In genomic region chr17:48002920-48003685, GRCh38 we compare ENCODE assay signal across 10 cellular contexts. TPM values are rescaled to one million over a fixed set of nuclear protein-coding genes. Genes with fewer than 3 reads are reported as not detected.
A peak's percentile ranks its signal among the peaks of the same experiment; 100 is the strongest.
DNase-seq lines count a peak whose midpoint lies in the region; ATAC-seq and TF ChIP-seq lines count a peak whose summit lies in the region.
"Had no signal": no experiment of that assay in that cellular context is flagged by ENCODE, and none has a peak within 500 bp of the region (broad histone marks: within the 10 kb centered on the region; RNA-seq: fewer than 3 reads in every experiment).

No MANE protein-coding gene starts in this region.

- no peak overlapping the region for H3K27ac Mint-ChIP-seq in Caco-2 (ENCODE audit: unreplicated experiment)

- H3K4me3 ChIP-seq in H7 (ENCODE audit: insufficient read depth, low read depth, low read length): no peak overlapping the region
- H3K4me3 ChIP-seq in Caco-2 (ENCODE audit: low read depth, low read length): no peak overlapping the region

- ATAC-seq in GM21529 (IDR thresholded peaks at IDR 0.05; ENCODE audit: unreplicated experiment) (no peak), HG02798 (IDR thresholded peaks at IDR 0.05; ENCODE audit: poor library complexity, unreplicated experiment) (no peak)
- ATAC-seq: naive thymus-derived CD8-positive, alpha-beta T cell had no signal

- no peaks in the 10 kb centered on the region for H3K27me3 ChIP-seq in H7 (ENCODE audit: control insufficient read depth, insufficient read depth, low read length)
- H3K27me3 ChIP-seq in Caco-2 (replicated peaks; ENCODE audit: control insufficient read depth, insufficient read depth, low read length): no peaks in the 10 kb centered on the region

- H3K4me3 Mint-ChIP-seq in Caco-2 (ENCODE audit: unreplicated experiment): no peak overlapping the region
- H3K4me3 Mint-ChIP-seq: naive thymus-derived CD8-positive, alpha-beta T cell had no signal

- CTCF ChIA-PET in Caco-2 (lab: Charles Lee): interaction anchor here (0.9 to 1.6 kb wide), 4 partner anchors 10 to 52 kb away, joined by 3 to 5 read pairs (median 4); no protein-coding TSS in a partner anchor

- no peak for TF ChIP-seq CTCF in Caco-2 (IDR thresholded peaks at IDR 0.05; ENCODE audit: insufficient read depth in 1 of 2, low read depth in 1 of 2, low read length in 1 of 2, severe bottlenecking in 1 of 2, unreplicated experiment in 1 of 2)

- H3K9me3 Mint-ChIP-seq in Caco-2 (ENCODE audit: unreplicated experiment): no peaks in the 10 kb centered on the region
- H3K9me3 Mint-ChIP-seq: naive thymus-derived CD8-positive, alpha-beta T cell had no signal

- H3K36me3 Mint-ChIP-seq in Caco-2 (ENCODE audit: insufficient read depth, unreplicated experiment): no peaks in the 10 kb centered on the region
- H3K36me3 Mint-ChIP-seq: naive thymus-derived CD8-positive, alpha-beta T cell had no signal

- peaks cover 11% of the 10 kb centered on the region for H3K4me1 Mint-ChIP-seq in Caco-2 (ENCODE audit: low read depth, unreplicated experiment)

- DNase-seq in H7 (peak; percentile 80), NCI-H446 treated with DMSO at 0.1 percent for 48 hours (lab: John Stamatoyannopoulos, UW) (peak; percentile 86), ecto neural progenitor cell (ENCODE audit: low spot score) (peak; percentile 77), posterior vena cava (ENCODE audit: low spot score) (peak; percentile 69), Caco-2 (no peak), activated gamma-delta T cell treated with Interleukin-2 at 50 U/mL for 16 hours (no peak)
- DNase-seq: naive thymus-derived CD8-positive, alpha-beta T cell had no signal

- no peaks in the 10 kb centered on the region for H3K9me3 ChIP-seq in Caco-2

- peaks cover 9% of the 10 kb centered on the region for H3K4me1 ChIP-seq in Caco-2

- no peaks in the 10 kb centered on the region for H3K27me3 Mint-ChIP-seq in Caco-2 (ENCODE audit: insufficient read depth, unreplicated experiment)

- intact Hi-C loops in posterior vena cava (cut with DNase I): no loop called here
- intact Hi-C loops in Caco-2 (cut with micrococcal nuclease; ENCODE audit: unreplicated experiment): no loop called here

- POLR2A ChIA-PET in Caco-2 (lab: Charles Lee): interaction anchor here (0.8 kb wide), 1 partner anchor 32 kb away, joined by 3 read pairs; the partner anchor contains the start of gene CDK5RAP3

- no TSS peak for BruUV-seq in Caco-2 (replicated peaks; lab: Mats Ljungman, UMichigan)

- no peaks in the 10 kb centered on the region for H3K36me3 ChIP-seq in H7 (replicated peaks; ENCODE audit: control insufficient read depth, insufficient read depth, low read length)
- no peaks in the 10 kb centered on the region for H3K36me3 ChIP-seq in Caco-2 (ENCODE audit: control insufficient read depth, insufficient read depth, low read length)

RNA-seq across cellular contexts. Expression of gene CDK5RAP3, which starts 32.2 kb away (rescaled TPM):
- 63.9 and 79.1 TPM in 2 replicates for total RNA-seq in H7 (2014; rRNA removed; shearing (Covaris generic))
- 10 to 100 TPM; 80.3 to 95.8 TPM for total RNA-seq in posterior vena cava
- total RNA-seq in Caco-2 (2022): 425 and 427 TPM in 2 replicates

RNA-seq across cellular contexts. Expression of gene COPZ2, which starts 34.5 kb away (rescaled TPM):
- not detected in 2 replicates for total RNA-seq in H7 (2014; rRNA removed; shearing (Covaris generic))
- total RNA-seq in posterior vena cava (100 to 1,000 TPM in 1 of 2 donors, 10 to 100 TPM in 1; 75.0 to 136 TPM), Caco-2 (2022) (2.0 and 6.7 TPM in 2 replicates)

RNA-seq across cellular contexts. Expression of gene NFE2L1, which starts 45.1 kb away (rescaled TPM):
- total RNA-seq in H7 (2014; rRNA removed; shearing (Covaris generic)): 89.5 and 114 TPM in 2 replicates
- total RNA-seq in posterior vena cava (100 to 1,000 TPM; 255 to 263 TPM), Caco-2 (2022) (322 and 356 TPM in 2 replicates)

RNA-seq across cellular contexts. Expression of gene PRR15L, which starts 45.4 kb away (rescaled TPM):
- 0.10 TPM in 1 of 2 replicates, not detected in the other for total RNA-seq in H7 (2014; rRNA removed; shearing (Covaris generic))
- total RNA-seq in posterior vena cava (not detected), Caco-2 (2022) (24.3 and 30.5 TPM in 2 replicates)
- total RNA-seq: dermis microvascular lymphatic vessel endothelial cell; naive thymus-derived CD8-positive, alpha-beta T cell had no signal

Comparison
In these comparisons a context has a peak if more than half of its experiments do, and no peak if none do; other contexts are left out.
1. DNase-seq: peak in H7 (single experiment), NCI-H446 treated with DMSO at 0.1 percent for 48 hours (single experiment), ecto neural progenitor cell (single experiment) and posterior vena cava (single experiment); none in Caco-2 (0 of 2) and activated gamma-delta T cell treated with Interleukin-2 at 50 U/mL for 16 hours (single experiment).